8 cellular contexts compared by ENCODE assay signal in genomic region chr9:107282759-107283620, GRCh38. TPM values are rescaled to one million over a fixed set of nuclear protein-coding genes. Genes with fewer than 3 reads are reported as not detected.
DNase-seq lines count a peak whose midpoint lies in the region; ATAC-seq, FAIRE-seq and TF ChIP-seq lines count a peak whose summit lies in the region.

TSS of gene RAD23B (plus strand) at chr9:107283279. CDS start at chr9:107283630, 351 bp downstream.

- H3K9me3 ChIP-seq in pancreas (no peaks in the 10 kb centered on the region), tibial artery (no peaks in the 10 kb centered on the region)

- DNase-seq in GM12864 (ENCODE audit: low read depth) (peak; percentile 89), NCI-H1417 (lab: John Stamatoyannopoulos, UW) (peak; percentile 95 to 99 (median 99)), SW 1271 (lab: John Stamatoyannopoulos, UW) (peak; percentile 98 to 99), Right ventricle myocardium inferior (ENCODE audit: missing footprints) (peak; percentile 99), pancreas (peak; percentile 98 to 99 (median 99)), tibial artery (peak; percentile 97 to 99)
- DNase-seq in activated naive CD8-positive, alpha-beta T cell treated with anti-CD3 and anti-CD28 coated beads, Interleukin-2, amount 50 U/mL, for 16 hours (ENCODE audit: low read depth, low spot score): peak; percentile 96

- no peak for FAIRE-seq in pancreas (lab: Jason Lieb, UNC)

- H3K27ac ChIP-seq in pancreas: peak within 1 kb of the TSS; percentile 95 to 99 (median 96)
- H3K27ac ChIP-seq in tibial artery: peak within 1 kb of the TSS; percentile 97 to 98

- peak within 1 kb of the TSS; percentile 86 for H3K4me3 ChIP-seq in GM12864 (ENCODE audit: low read depth, low read length)
- peak within 1 kb of the TSS; percentile 68 to 100 (median 98) for H3K4me3 ChIP-seq in pancreas
- H3K4me3 ChIP-seq in tibial artery: peak within 1 kb of the TSS; percentile 74 to 93

- H3K36me3 ChIP-seq in pancreas (no peaks in the 10 kb centered on the region), tibial artery (no peaks in the 10 kb centered on the region)

- 0% methylated on average over 66 to 100 of the region's 100 CpGs for WGBS in pancreas, 2 donors

- H3K27me3 ChIP-seq in pancreas: no peaks in the 10 kb centered on the region
- no peaks in the 10 kb centered on the region for H3K27me3 ChIP-seq in tibial artery

- TF ChIP-seq CTCF in GM12864 (IDR thresholded peaks at IDR 0.05; ENCODE audit: low read depth, low read length, missing control alignments) (no peak), pancreas (IDR thresholded peaks at IDR 0.05) (no peak), tibial artery (IDR thresholded peaks at IDR 0.05) (no peak)

- peaks cover 11 to 23% (median 12%) of the 10 kb centered on the region in 3 donors for H3K4me1 ChIP-seq in pancreas
- H3K4me1 ChIP-seq in tibial artery: peaks cover 0 to 44% (median 17%) of the 10 kb centered on the region in 4 donors

- peak; percentile 85 for ATAC-seq in HG02759 (IDR thresholded peaks at IDR 0.05; ENCODE audit: unreplicated experiment)
- peak; percentile 99 for ATAC-seq in Right ventricle myocardium inferior
- ATAC-seq in pancreas: peak; percentile 89 to 95 (median 90)

- intact Hi-C loops in Right ventricle myocardium inferior (cut with DNase I): no loop called here
- intact Hi-C loops in pancreas (cut with DNase I): no loop called here
- intact Hi-C loops in tibial artery (cut with DNase I; ENCODE audit: low total_unique reads): loop anchor here (10.0 kb wide), 2 partner anchors 202 to 1822 kb away; partner anchors contain the start of gene KLF4

RNA-seq across cellular contexts. Expression of gene RAD23B, which starts in this region (rescaled TPM):
- total RNA-seq in Right ventricle myocardium inferior (110 TPM), pancreas (10 to 100 TPM; 50.3 to 81.2 (median 66.9) TPM)
- 10 to 100 TPM; 19.5 to 28.9 TPM for polyA plus RNA-seq in pancreas

Comparison
In these comparisons a context has a peak if more than half of its experiments do, and no peak if none do; other contexts are left out.
1. Peak in every context shown above with its lines: DNase-seq, ATAC-seq, H3K4me3 ChIP-seq and H3K27ac ChIP-seq.